Comparison of ENCODE assay signal across 1 cellular context in genomic region chr1:36177589-36178463, GRCh38.
TF ChIP-seq lines count a peak whose summit lies in the region.

No MANE protein-coding gene starts in this region.

TF ChIP-seq in GM23338, 12 proteins besides CTCF, POLR2A, EP300 and RAD21 (continued from another document):
- no peak for TF ChIP-seq ZNF462 (CRISPR knock-in tag; IDR thresholded peaks at IDR 0.05)
